25 cellular contexts compared by ENCODE assay signal in genomic region chr2:59998324-59998723, GRCh38.
"Had no signal": no experiment of that assay in that cellular context is flagged by ENCODE, and none has a peak within 500 bp of the region (broad histone marks: within the 10 kb centered on the region; RNA-seq: fewer than 3 reads in every experiment).

No MANE protein-coding gene starts in this region.

- H3K4me3 Mint-ChIP-seq: dendritic cell treated with granulocyte-macrophage colony-stimulating factor and Interleukin-4, amounts not matched to agents 40 ng/mL and 50 ng/mL, for 4 days; effector memory CD8-positive, alpha-beta T cell; endodermal cell; mesothelial cell of epicardium; naive thymus-derived CD8-positive, alpha-beta T cell had no signal

- H3K9me3 Mint-ChIP-seq: dendritic cell treated with granulocyte-macrophage colony-stimulating factor and Interleukin-4, amounts not matched to agents 40 ng/mL and 50 ng/mL, for 4 days; endodermal cell; mesothelial cell of epicardium had no signal

- H3K27ac ChIP-seq: colonic mucosa, epithelial cell of prostate, esophagus squamous epithelium, gastrocnemius medialis, heart right ventricle, left lung, lower lobe of right lung had no signal

- ATAC-seq: effector memory CD8-positive, alpha-beta T cell; esophagus mucosa; gastrocnemius medialis; heart right ventricle; left cardiac atrium; left lung; left ventricle myocardium superior; lower lobe of right lung; mucosa of descending colon; naive thymus-derived CD8-positive, alpha-beta T cell had no signal

- DNase-seq: colonic mucosa; cortex of kidney; effector CD8-positive, alpha-beta T cell; effector memory CD8-positive, alpha-beta T cell; endodermal cell; erythroblast; esophagus squamous epithelium; foreskin fibroblast; foreskin melanocyte; gastrocnemius medialis; glutamatergic neuron; head of caudate nucleus; heart right ventricle; hippocampal formation; left cardiac atrium; left lung; left ventricle myocardium superior; lower lobe of right lung; mesenchymal stem cell; mucosa of descending colon; naive thymus-derived CD8-positive, alpha-beta T cell had no signal

- H3K27me3 Mint-ChIP-seq: dendritic cell treated with granulocyte-macrophage colony-stimulating factor and Interleukin-4, amounts not matched to agents 40 ng/mL and 50 ng/mL, for 4 days; effector memory CD8-positive, alpha-beta T cell; naive thymus-derived CD8-positive, alpha-beta T cell had no signal

- H3K36me3 Mint-ChIP-seq: mesothelial cell of epicardium; naive thymus-derived CD8-positive, alpha-beta T cell had no signal

- H3K36me3 ChIP-seq: colonic mucosa, esophagus squamous epithelium, gastrocnemius medialis, heart right ventricle, left lung, lower lobe of right lung had no signal

- H3K4me1 ChIP-seq: colonic mucosa, gastrocnemius medialis, heart right ventricle, left lung, lower lobe of right lung had no signal

- H3K27me3 ChIP-seq: colonic mucosa, esophagus squamous epithelium, gastrocnemius medialis, heart right ventricle, left lung had no signal

- H3K27ac Mint-ChIP-seq: dendritic cell treated with granulocyte-macrophage colony-stimulating factor and Interleukin-4, amounts not matched to agents 40 ng/mL and 50 ng/mL, for 4 days; effector memory CD8-positive, alpha-beta T cell; endodermal cell; mesothelial cell of epicardium; naive thymus-derived CD8-positive, alpha-beta T cell had no signal

- H3K9me3 ChIP-seq: colonic mucosa, esophagus squamous epithelium, gastrocnemius medialis, heart right ventricle, left lung, lower lobe of right lung, mucosa of descending colon had no signal

- H3K4me3 ChIP-seq: colonic mucosa, esophagus squamous epithelium, gastrocnemius medialis, heart right ventricle, left lung, lower lobe of right lung, mucosa of descending colon had no signal
